10 cellular contexts compared by ENCODE assay signal in the genomic region with DNA sequence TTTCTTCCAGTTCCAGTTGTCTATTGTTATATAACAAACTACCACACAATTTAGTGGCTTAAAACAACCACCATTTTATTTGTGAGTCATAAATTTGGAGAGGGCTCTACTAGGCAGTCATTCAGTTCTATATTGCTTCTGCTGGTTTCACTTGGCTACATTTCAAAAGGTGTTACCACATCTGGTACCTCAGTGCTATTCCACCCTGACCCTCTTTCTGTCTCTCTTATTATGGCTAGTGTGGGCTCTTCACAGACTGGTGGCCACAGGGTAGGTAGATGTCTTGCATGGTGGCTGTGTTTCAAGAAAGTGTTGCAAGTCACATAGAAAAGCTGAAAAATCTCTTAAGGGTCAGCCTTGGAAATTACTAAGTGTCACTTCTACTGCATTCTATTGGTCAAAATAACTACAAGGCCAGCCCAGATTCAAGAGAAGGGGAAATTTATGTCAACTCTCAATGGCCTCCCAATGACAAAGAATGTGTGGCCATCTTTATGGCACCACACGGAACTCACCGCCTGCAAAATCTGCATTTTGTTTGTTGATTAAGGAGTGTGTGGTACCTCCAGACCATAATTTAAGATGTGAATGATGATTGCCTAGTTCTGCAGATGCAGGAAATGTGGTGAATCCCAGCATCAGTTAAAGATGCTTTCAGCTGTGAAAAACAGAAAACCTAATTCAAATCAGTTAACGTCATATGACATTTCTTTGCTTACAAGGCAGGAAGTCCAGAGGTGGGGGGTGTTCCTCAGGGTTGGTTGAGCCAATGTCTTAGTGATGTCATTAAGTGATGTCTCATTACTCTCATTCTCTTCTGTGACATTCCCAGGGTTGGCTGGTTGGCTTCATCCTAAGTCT.
DNase-seq lines count a peak whose midpoint lies in the region; ATAC-seq and TF ChIP-seq lines count a peak whose summit lies in the region.
"Had no signal": no experiment of that assay in that cellular context is flagged by ENCODE, and none has a peak within 500 bp of the region (broad histone marks: within the 10 kb centered on the region; RNA-seq: fewer than 3 reads in every experiment).

No MANE protein-coding gene starts in this region.

- H3K27me3 Mint-ChIP-seq in immature natural killer cell (ENCODE audit: low read depth in 3 of 3) = peaks cover 3 to 6% (median 4%) of the 10 kb centered on the region in 3 donors
- H3K27me3 Mint-ChIP-seq in chondrocyte (ENCODE audit: low read depth) = peaks cover 23% of the 10 kb centered on the region

- H3K9me3 Mint-ChIP-seq in immature natural killer cell = no peaks in the 10 kb centered on the region
- no peaks in the 10 kb centered on the region for H3K9me3 Mint-ChIP-seq in chondrocyte (ENCODE audit: low read depth)

- H3K4me1 Mint-ChIP-seq in immature natural killer cell (peaks cover 68 to 79% of the 10 kb centered on the region in 2 donors), chondrocyte (ENCODE audit: low read depth) (no peaks in the 10 kb centered on the region)

- ATAC-seq in GM18511 (IDR thresholded peaks at IDR 0.05; ENCODE audit: unreplicated experiment) (peak; percentile 43), HG02759 (IDR thresholded peaks at IDR 0.05; ENCODE audit: unreplicated experiment) (peak; percentile 38)

- H3K36me3 Mint-ChIP-seq in immature natural killer cell (peaks cover 0 to under 1% (median 0%) of the 10 kb centered on the region in 3 donors), chondrocyte (ENCODE audit: low read depth) (no peaks in the 10 kb centered on the region)

- H3K4me3 ChIP-seq in coronary artery = no peak overlapping the region
- H3K4me3 ChIP-seq: ascending aorta had no signal

- no peak for TF ChIP-seq CTCF in chondrocyte (IDR thresholded peaks at IDR 0.05)
- no peak for TF ChIP-seq CTCF in coronary artery (IDR thresholded peaks at IDR 0.05)

- peak overlapping the region; percentile 6 to 75 (median 61) for H3K4me3 Mint-ChIP-seq in immature natural killer cell
- no peak overlapping the region for H3K4me3 Mint-ChIP-seq in chondrocyte (ENCODE audit: unreplicated experiment)

- H3K27ac ChIP-seq in coronary artery = no peak overlapping the region
- H3K27ac ChIP-seq: ascending aorta had no signal

- DNase-seq in T-helper 22 cell (ENCODE audit: low read depth) (peak; percentile 74), immature natural killer cell (peak; percentile 80 to 86 (median 81)), chondrocyte (ENCODE audit: low spot score) (no peak), coronary artery (ENCODE audit: low spot score) (no peak), NCI-H82 treated with DMSO at 0.1 percent for 48 hours (lab: John Stamatoyannopoulos, UW; ENCODE audit: unreplicated experiment) (no peak), COLO829 (ENCODE audit: low spot score) (no peak)
- DNase-seq: NCI-H1436 treated with DMSO at 0.1 percent for 48 hours had no signal

- H3K27ac Mint-ChIP-seq in immature natural killer cell (peak overlapping the region; percentile 86 to 99 (median 98)), chondrocyte (ENCODE audit: unreplicated experiment) (no peak overlapping the region)

Comparison
In these comparisons a context has a peak if more than half of its experiments do, and no peak if none do; other contexts are left out.
1. DNase-seq: peak in T-helper 22 cell (single experiment) and immature natural killer cell (3 of 3); none in chondrocyte (single experiment), coronary artery (single experiment), NCI-H82 treated with DMSO at 0.1 percent for 48 hours (single experiment) and COLO829 (single experiment).